In genomic region chr3:181885868-181886630, GRCh38 we compare ENCODE assay signal across 15 cellular contexts.
A peak's percentile ranks its signal among the peaks of the same experiment; 100 is the strongest.
DNase-seq lines count a peak whose midpoint lies in the region; ATAC-seq and TF ChIP-seq lines count a peak whose summit lies in the region.
"Had no signal": no experiment of that assay in that cellular context is flagged by ENCODE, and none has a peak within 500 bp of the region (broad histone marks: within the 10 kb centered on the region; RNA-seq: fewer than 3 reads in every experiment).

No MANE protein-coding gene starts in this region.

- TF ChIP-seq POLR2A in prostate gland (IDR thresholded peaks at IDR 0.05) = no peak

- no peaks in the 10 kb centered on the region for H3K9me3 Mint-ChIP-seq in WTC11
- H3K9me3 Mint-ChIP-seq: CD8-positive, alpha-beta T cell had no signal

- POLR2A ChIA-PET in WTC11 (lab: Charles Lee) = interaction anchor here (0.7 kb wide), 1 partner anchor 173 kb away, joined by 5 read pairs; no protein-coding TSS in a partner anchor

- ATAC-seq in WTC11 = no peak
- no peak for ATAC-seq in stimulated activated naive CD8-positive, alpha-beta T cell treated with anti-CD3 and anti-CD28 coated beads, Interleukin-15, Interleukin-2, amounts not matched to agents 100 U/mL and 50 U/mL, for 24 hours
- ATAC-seq: CD8-positive, alpha-beta T cell had no signal

- TF ChIP-seq CTCF in MM.1S (IDR thresholded peaks at IDR 0.05; ENCODE audit: low read length) (no peak), WTC11 (IDR thresholded peaks at IDR 0.05) (no peak), prostate gland (IDR thresholded peaks at IDR 0.05) (no peak)

- H2AFZ ChIP-seq in MM.1S (ENCODE audit: low read length) = no peak overlapping the region
- H2AFZ ChIP-seq: GM23248 had no signal

- H3K4me2 ChIP-seq in MM.1S (ENCODE audit: low read depth, low read length) = 0 out of 2 replicates have a peak overlapping the region, but pooled peaks have one; percentile 1
- H3K4me2 ChIP-seq: BLaER1 treated with 17β-estradiol and CSF1 and Interleukin-3, amounts not matched to agents 10 nM and 100 nM had no signal

- H3K36me3 Mint-ChIP-seq in WTC11 = no peaks in the 10 kb centered on the region
- H3K36me3 Mint-ChIP-seq: CD8-positive, alpha-beta T cell had no signal

- WGBS in prostate gland = 71% methylated on average over 6 of the region's 6 CpGs

- H3K36me3 ChIP-seq in MM.1S (replicated peaks; ENCODE audit: insufficient read depth, low read length) (no peaks in the 10 kb centered on the region), prostate gland (no peaks in the 10 kb centered on the region)
- H3K36me3 ChIP-seq: BLaER1 treated with 17β-estradiol and CSF1 and Interleukin-3, amounts not matched to agents 10 nM and 100 nM had no signal

- H3K9ac ChIP-seq in MM.1S (ENCODE audit: low read length) = no peak overlapping the region
- H3K9ac ChIP-seq: BLaER1 treated with 17β-estradiol and CSF1 and Interleukin-3, amounts not matched to agents 10 nM and 100 nM; GM23248 had no signal

- H3K27me3 Mint-ChIP-seq in WTC11 (ENCODE audit: low read depth) = no peaks in the 10 kb centered on the region
- H3K27me3 Mint-ChIP-seq: B cell had no signal

- peaks cover 34% of the 10 kb centered on the region for H3K4me1 Mint-ChIP-seq in WTC11
- H3K4me1 Mint-ChIP-seq: B cell had no signal

- 0 out of 2 replicates have a peak overlapping the region, but pooled peaks have one; percentile 27 for H3K27ac Mint-ChIP-seq in WTC11
- H3K27ac Mint-ChIP-seq: B cell; CD8-positive, alpha-beta T cell had no signal

- H3K9me2 ChIP-seq in MM.1S (replicated peaks; ENCODE audit: insufficient read depth, low read length) = no peaks in the 10 kb centered on the region

- H3K4me3 ChIP-seq in MM.1S (ENCODE audit: low read length) = no peak overlapping the region
- no peak overlapping the region for H3K4me3 ChIP-seq in prostate gland
- H3K4me3 ChIP-seq: BLaER1 treated with 17β-estradiol and CSF1 and Interleukin-3, amounts not matched to agents 10 nM and 100 nM; GM23248 had no signal

- H3K27ac ChIP-seq in MM.1S (ENCODE audit: low read length) (no peak overlapping the region), epithelial cell of prostate (peak overlapping the region; percentile 10), prostate gland (no peak overlapping the region)
- H3K27ac ChIP-seq: BLaER1 treated with 17β-estradiol and CSF1 and Interleukin-3, amounts not matched to agents 10 nM and 100 nM; GM23248; HL-60 had no signal

- intact Hi-C loops in prostate gland (cut with DNase I) = no loop called here

- CTCF ChIA-PET in WTC11 (lab: Charles Lee) = no interaction called here

- H3K4me1 ChIP-seq in MM.1S (ENCODE audit: low read length) = peaks cover 10% of the 10 kb centered on the region
- H3K4me1 ChIP-seq in prostate gland (replicated peaks) = no peaks in the 10 kb centered on the region
- H3K4me1 ChIP-seq: BLaER1 treated with 17β-estradiol and CSF1 and Interleukin-3, amounts not matched to agents 10 nM and 100 nM had no signal

- DNase-seq in MM.1S (no peak), WTC11 (ENCODE audit: low spot score) (no peak), epithelial cell of prostate (ENCODE audit: low read depth, low spot score) (no peak), prostate gland (ENCODE audit: low spot score) (peak; percentile 28), NCI-H82 (lab: John Stamatoyannopoulos, UW) (no peak)
- no peak for DNase-seq in stimulated activated naive CD8-positive, alpha-beta T cell treated with anti-CD3 and anti-CD28 coated beads, Interleukin-15, Interleukin-2, amounts not matched to agents 100 U/mL and 50 U/mL, for 24 hours
- DNase-seq in activated T-cell treated with anti-CD3 and anti-CD28 coated beads, Interleukin-2, amount 50 U/mL, for 48 hours = no peak
- DNase-seq: Calu3; CD8-positive, alpha-beta T cell; DMS79 treated with DMSO at 0.1 percent for 48 hours; GM23248; HCEC 1CT had no signal

- no peaks in the 10 kb centered on the region for H3K27me3 ChIP-seq in MM.1S (replicated peaks; ENCODE audit: insufficient read depth, low read length)
- H3K27me3 ChIP-seq in prostate gland (replicated peaks; ENCODE audit: insufficient read depth) = no peaks in the 10 kb centered on the region
- H3K27me3 ChIP-seq: BLaER1 treated with 17β-estradiol and CSF1 and Interleukin-3, amounts not matched to agents 10 nM and 100 nM had no signal

- H3K79me2 ChIP-seq in MM.1S (ENCODE audit: low read length) = no peaks in the 10 kb centered on the region

- H3F3A ChIP-seq in MM.1S (ENCODE audit: insufficient read depth, low read length) = no peaks in the 10 kb centered on the region

- H4K20me1 ChIP-seq in MM.1S (ENCODE audit: insufficient read depth, low read length) = no peaks in the 10 kb centered on the region
- H4K20me1 ChIP-seq: BLaER1 treated with 17β-estradiol and CSF1 and Interleukin-3, amounts not matched to agents 10 nM and 100 nM had no signal

- no peaks in the 10 kb centered on the region for H3K9me3 ChIP-seq in MM.1S (replicated peaks; ENCODE audit: insufficient read depth, low read length)
- no peaks in the 10 kb centered on the region for H3K9me3 ChIP-seq in prostate gland

- H3K4me3 Mint-ChIP-seq in WTC11 = no peak overlapping the region
- H3K4me3 Mint-ChIP-seq: B cell; CD8-positive, alpha-beta T cell had no signal

TF ChIP-seq in WTC11, 78 proteins besides CTCF, POLR2A, EP300 and RAD21:
- TF ChIP-seq ZNF121 (CRISPR knock-in tag; IDR thresholded peaks at IDR 0.05) (peak; percentile 95), IRF2 (CRISPR knock-in tag; IDR thresholded peaks at IDR 0.05; ENCODE audit: borderline replicate concordance, low read depth) (no peak)
